ENCODE assay signal across 25 cellular contexts in genomic region chr12:68007466-68007865, GRCh38. TPM values are rescaled to one million over a fixed set of nuclear protein-coding genes. Genes with fewer than 3 reads are reported as not detected.
DNase-seq lines count a peak whose midpoint lies in the region; TF ChIP-seq lines count a peak whose summit lies in the region.
"Had no signal": no experiment of that assay in that cellular context is flagged by ENCODE, and none has a peak within 500 bp of the region (broad histone marks: within the 10 kb centered on the region; RNA-seq: fewer than 3 reads in every experiment).

No MANE protein-coding gene starts in this region.

- in situ Hi-C loops in KBM-7 (cut with MboI; ENCODE audit: low pct_unique_long_range_greater_than_20kb, low sequenced_read_pairs), result no loop called here

- H3K9me3 ChIP-seq in H9 (ENCODE audit: control insufficient read depth, low read depth, low read length) (no peaks in the 10 kb centered on the region), MG63 (no peaks in the 10 kb centered on the region)
- H3K9me3 ChIP-seq: upper lobe of left lung had no signal

- H3K27me3 Mint-ChIP-seq in H9 (ENCODE audit: low read depth), result no peaks in the 10 kb centered on the region
- H3K27me3 Mint-ChIP-seq: brain had no signal

- H3K79me2 ChIP-seq in H9 (ENCODE audit: insufficient read depth, low read length), result no peaks in the 10 kb centered on the region

- H3K14ac ChIP-seq in H9 (ENCODE audit: insufficient read depth, low read length), result no peak overlapping the region

- no peak overlapping the region for H4K91ac ChIP-seq in H9 (ENCODE audit: insufficient read length, low read depth, low read length)

- no peak overlapping the region for H3K18ac ChIP-seq in H9 (ENCODE audit: insufficient read length, low read depth, low read length)

- H3K36me3 ChIP-seq in MG63, result no peaks in the 10 kb centered on the region
- H3K36me3 ChIP-seq: upper lobe of left lung had no signal

- no peak overlapping the region for H4K5ac ChIP-seq in H9 (ENCODE audit: insufficient read length, low read depth, low read length)

- H2BK5ac ChIP-seq in H9 (ENCODE audit: insufficient read length, low read length), result no peak overlapping the region

- no peak overlapping the region for H3K56ac ChIP-seq in H9 (ENCODE audit: insufficient read length, low read depth, low read length)

- H3K9me3 Mint-ChIP-seq in H9, result peaks cover 6 to 13% of the 10 kb centered on the region in 2 experiments; a peak in 4 of 5 replicates
- H3K9me3 Mint-ChIP-seq: activated naive CD8-positive, alpha-beta T cell treated with anti-CD3 and anti-CD28 coated beads, Interleukin-2, amount 10 ng/mL, durations not matched to agents 7 days and 5 days; T-helper 2 cell treated with Interferon-gamma antibody and Interleukin-4, amounts not matched to agents 5 μg/mL and 100 μg/mL, for 36 hours had no signal

- no peak overlapping the region for H3K4ac ChIP-seq in H9 (ENCODE audit: low read depth, low read length)

- H3K4me3 Mint-ChIP-seq in H9, result no peak overlapping the region
- H3K4me3 Mint-ChIP-seq: activated naive CD8-positive, alpha-beta T cell treated with anti-CD3 and anti-CD28 coated beads, Interleukin-2, amount 10 ng/mL, durations not matched to agents 7 days and 5 days; activated T-helper 1 cell treated with anti-CD3 and anti-CD28 coated beads, Interleukin-12 subunit alpha, Interleukin-12 subunit beta, Interleukin-2, Interleukin-4 antibody, amounts not matched to agents 30 ng/mL and 10 ng/mL and 1 ng/mL, durations not matched to agents 14 hours and 24 hours and 36 hours; brain; CD14-positive monocyte; T-helper 2 cell treated with Interferon-gamma antibody and Interleukin-4, amounts not matched to agents 5 μg/mL and 100 μg/mL, for 36 hours; WTC11 had no signal

- H3K9ac ChIP-seq in H9 (ENCODE audit: extremely low read depth, insufficient read length, low read length), result no peak overlapping the region

- H2AK5ac ChIP-seq in H9 (ENCODE audit: insufficient read length, low read length), result no peak overlapping the region

- H3K23me2 ChIP-seq in H9 (ENCODE audit: insufficient read length, low read depth, low read length, poor library complexity, severe bottlenecking), result no peaks in the 10 kb centered on the region

- no peak overlapping the region for H2BK120ac ChIP-seq in H9 (ENCODE audit: low read depth, low read length, poor library complexity, severe bottlenecking)

- no peak overlapping the region for H2AFZ ChIP-seq in H9 (ENCODE audit: low read length)

- TF ChIP-seq RAD21 in Ishikawa (IDR thresholded peaks at IDR 0.05; ENCODE audit: low read depth), result no peak

- no peak for TF ChIP-seq EP300 in Ishikawa (IDR thresholded peaks at IDR 0.05; ENCODE audit: borderline replicate concordance)

- no peak overlapping the region for H4K8ac ChIP-seq in H9 (replicated peaks; ENCODE audit: insufficient read length, low read depth, low read length)

- peak; percentile 51 for DNase-seq in EH (ENCODE audit: low read depth)
- DNase-seq in fibroblast of gingiva (ENCODE audit: low read depth), result peak; percentile 85
- peak; percentile 73 for DNase-seq in renal cortical epithelial cell (ENCODE audit: low read depth)
- no peak for DNase-seq in H9
- no peak for DNase-seq in MG63
- no peak for DNase-seq in KBM-7
- DNase-seq: activated naive CD8-positive, alpha-beta T cell treated with anti-CD3 and anti-CD28 coated beads, Interleukin-2, amount 10 ng/mL, durations not matched to agents 7 days and 5 days; cortex of kidney; GDM1; head of caudate nucleus; left ventricle myocardium superior; NCI-H1048; NCI-H2029; NCI-H345; right cardiac atrium; stimulated activated naive CD8-positive, alpha-beta T cell treated with anti-CD3 and anti-CD28 coated beads, Interleukin-15, Interleukin-2, amounts not matched to agents 100 U/mL and 50 U/mL, for 24 hours; upper lobe of left lung had no signal

- no peak overlapping the region for H2BK12ac ChIP-seq in H9 (ENCODE audit: insufficient read length, low read depth, low read length)

- H2BK15ac ChIP-seq in H9 (ENCODE audit: low read depth, low read length), result no peak overlapping the region

- no peaks in the 10 kb centered on the region for H3K79me1 ChIP-seq in H9 (ENCODE audit: insufficient read depth, low read depth, low read length, poor library complexity, severe bottlenecking)

- H2BK20ac ChIP-seq in H9 (ENCODE audit: low read depth, low read length, poor library complexity, severe bottlenecking), result no peak overlapping the region

- H3K4me1 ChIP-seq in H9 (ENCODE audit: insufficient read depth, low read length), result 0 out of 2 replicates have a peak, but pooled peaks cover 2% of the 10 kb centered on the region

- H3K27me3 ChIP-seq in H9 (ENCODE audit: insufficient read depth, low read length) (no peaks in the 10 kb centered on the region), MG63 (no peaks in the 10 kb centered on the region)
- H3K27me3 ChIP-seq: upper lobe of left lung had no signal

- no peak overlapping the region for H3K27ac Mint-ChIP-seq in H9
- H3K27ac Mint-ChIP-seq: activated naive CD8-positive, alpha-beta T cell treated with anti-CD3 and anti-CD28 coated beads, Interleukin-2, amount 10 ng/mL, durations not matched to agents 7 days and 5 days; activated T-helper 1 cell treated with anti-CD3 and anti-CD28 coated beads, Interleukin-12 subunit alpha, Interleukin-12 subunit beta, Interleukin-2, Interleukin-4 antibody, amounts not matched to agents 30 ng/mL and 10 ng/mL and 1 ng/mL, durations not matched to agents 14 hours and 24 hours and 36 hours; CD14-positive monocyte; T-helper 2 cell treated with Interferon-gamma antibody and Interleukin-4, amounts not matched to agents 5 μg/mL and 100 μg/mL, for 36 hours; WTC11 had no signal

- peaks cover 4% of the 10 kb centered on the region in 2 experiments for H3K4me1 Mint-ChIP-seq in H9
- H3K4me1 Mint-ChIP-seq: CD14-positive monocyte had no signal

- peaks cover 0 to 11% (median 7%) of the 10 kb centered on the region in 3 experiments; a peak in 3 of 7 replicates for H3K36me3 Mint-ChIP-seq in H9 (ENCODE audit: insufficient read depth in 1 of 3, low read depth in 3 of 3)
- H3K36me3 Mint-ChIP-seq: brain, CD14-positive monocyte had no signal

- no peak overlapping the region for H3T11ph ChIP-seq in H9 (ENCODE audit: low read length)

- H3K23ac ChIP-seq in H9 (ENCODE audit: insufficient read length, low read depth, low read length), result no peak overlapping the region

- no peak overlapping the region for H3K27ac ChIP-seq in H9 (ENCODE audit: insufficient read length, low read depth, low read length)
- H3K27ac ChIP-seq: HL-60, upper lobe of left lung had no signal

- H3K4me3 ChIP-seq in MG63, result no peak overlapping the region
- H3K4me3 ChIP-seq: upper lobe of left lung had no signal

- TF ChIP-seq CTCF in H9 (conservative IDR thresholded peaks at IDR 0.05), result no peak

- no peak overlapping the region for H3K4me2 ChIP-seq in H9 (ENCODE audit: insufficient read depth, insufficient read length, low read length)

- H4K20me1 ChIP-seq in H9 (ENCODE audit: control insufficient read depth, insufficient read depth, insufficient read length), result no peaks in the 10 kb centered on the region

TF ChIP-seq in Ishikawa, 13 proteins besides CTCF, POLR2A, EP300 and RAD21:
- TF ChIP-seq ZBTB7A (IDR thresholded peaks at IDR 0.05; ENCODE audit: low read depth) (no peak), CEBPB (IDR thresholded peaks at IDR 0.05) (0 out of 2 replicates have a peak, but pooled peaks have one; percentile 27)
TF ChIP-seq in Ishikawa: peak in this region for 1.

RNA-seq across cellular contexts. Expression of gene IFNG-AS1, which starts 18.2 kb away (rescaled TPM):
- not detected in 2 replicates for total RNA-seq in renal cortical epithelial cell
- total RNA-seq in H9 (2021), result not detected in 2 replicates
- not detected in 2 replicates for total RNA-seq in MG63 (2014; rRNA removed; shearing (Covaris generic); ENCODE audit: low replicate concordance)
- total RNA-seq: epithelial cell of proximal tubule, left ventricle myocardium superior, WTC11 had no signal

Comparison
In these comparisons a context has a peak if more than half of its experiments do, and no peak if none do; other contexts are left out.
1. DNase-seq: peak in EH (single experiment), fibroblast of gingiva (single experiment) and renal cortical epithelial cell (single experiment); none in H9 (single experiment), MG63 (single experiment) and KBM-7 (single experiment).